1 cellular context compared by ENCODE assay signal in the genomic region with DNA sequence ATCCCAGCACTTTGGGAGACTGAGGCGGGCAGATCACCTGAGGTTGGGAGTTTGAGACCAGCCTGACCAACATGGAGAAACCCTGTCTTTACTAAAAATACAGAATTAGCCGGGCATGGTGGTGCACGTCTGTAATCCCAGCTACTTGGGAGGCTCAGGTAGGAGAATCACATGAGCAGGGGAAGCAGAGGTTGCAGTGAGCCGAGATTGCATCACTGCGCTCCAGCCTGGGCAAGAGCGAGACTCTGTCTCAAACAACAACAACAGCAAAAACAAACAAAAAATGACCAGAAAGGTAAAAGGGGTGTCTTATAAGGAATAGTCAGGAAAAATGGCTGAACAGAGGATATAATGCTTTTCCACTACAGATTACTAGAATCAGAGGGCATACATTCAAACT.
TF ChIP-seq lines count a peak whose summit lies in the region.
"Not testable (repeated sequence)": the region's sequence is repeated elsewhere in the genome, so short reads cannot be mapped to it uniquely, and the experiment has no call there.

No MANE protein-coding gene starts in this region.

TF ChIP-seq in K562, 482 proteins besides CTCF, POLR2A, EP300 and RAD21:
- peak; percentile 40 for TF ChIP-seq ATF3 (IDR thresholded peaks at IDR 0.05)
- TF ChIP-seq ATF3 (CRISPR knock-in tag; conservative IDR thresholded peaks at IDR 0.05), result not testable (repeated sequence)
